In genomic region chr6:160221423-160221822, GRCh38 we compare ENCODE assay signal across 10 cellular contexts. TPM values are rescaled to one million over a fixed set of nuclear protein-coding genes. Genes with fewer than 3 reads are reported as not detected.
DNase-seq lines count a peak whose midpoint lies in the region; ATAC-seq, FAIRE-seq and TF ChIP-seq lines count a peak whose summit lies in the region.
"Had no signal": no experiment of that assay in that cellular context is flagged by ENCODE, and none has a peak within 500 bp of the region (broad histone marks: within the 10 kb centered on the region; RNA-seq: fewer than 3 reads in every experiment).

No MANE protein-coding gene starts in this region.

- no peaks in the 10 kb centered on the region; the same call in 1 of the 2 replicates for H3K23me2 ChIP-seq in H1 (ENCODE audit: low read depth, low read length)

- no peak overlapping the region for H2BK120ac ChIP-seq in H1 (replicated peaks; ENCODE audit: low read depth, low read length)

- DNase-seq in Right ventricle myocardium superior: no peak
- no peak for DNase-seq in left ventricle myocardium superior
- DNase-seq in H1 (ENCODE audit: low read depth in 1 of 2, low spot score in 2 of 2): no peak
- no peak for DNase-seq in upper lobe of left lung
- no peak for DNase-seq in AG08395 (ENCODE audit: low spot score)
- DNase-seq in GM19240 (ENCODE audit: insufficient read length, low spot score): no peak
- DNase-seq: GOT3 had no signal

- no peak overlapping the region for H2AFZ ChIP-seq in Loucy (ENCODE audit: low read length)
- no peak overlapping the region for H2AFZ ChIP-seq in H1 (ENCODE audit: low read length)

- no peak overlapping the region for H3K56ac ChIP-seq in H1 (replicated peaks; ENCODE audit: insufficient read length, low read depth, low read length)

- ATAC-seq in Right ventricle myocardium superior (ENCODE audit: poor library complexity) (peak; percentile 25), left ventricle myocardium superior (no peak), upper lobe of left lung (ENCODE audit: low FRiP score in 2 of 2) (peak; percentile 31 to 79), GM19328 (IDR thresholded peaks at IDR 0.05; ENCODE audit: unreplicated experiment) (no peak)

- H3K23ac ChIP-seq in H1 (ENCODE audit: insufficient read length): no peak overlapping the region

- H3K79me2 ChIP-seq in Loucy (ENCODE audit: insufficient read depth, low read length) (no peaks in the 10 kb centered on the region), H1 (ENCODE audit: control insufficient read depth in 1 of 2, insufficient read depth in 2 of 2, low read length in 2 of 2) (peaks cover 0 to 8% of the 10 kb centered on the region in 2 experiments; a peak in 1 of 4 replicates)

- H3K36me3 ChIP-seq in Loucy (ENCODE audit: insufficient read depth, low read length): no peaks in the 10 kb centered on the region
- H3K36me3 ChIP-seq in H1 (ENCODE audit: control insufficient read depth in 2 of 4, insufficient read depth in 4 of 4, low read length in 3 of 4): no peaks in the 10 kb centered on the region
- H3K36me3 ChIP-seq in upper lobe of left lung: no peaks in the 10 kb centered on the region

- no peaks in the 10 kb centered on the region for H3K4me1 ChIP-seq in Loucy (ENCODE audit: insufficient read depth, low read length, poor library complexity, severe bottlenecking)
- H3K4me1 ChIP-seq in H1 (replicated peaks in 1 of 4; ENCODE audit: control insufficient read depth in 3 of 4, insufficient read depth in 4 of 4, low read length in 3 of 4): peaks cover 7 to 18% (median 15%) of the 10 kb centered on the region in 4 experiments; a peak in 4 of 7 replicates
- no peaks in the 10 kb centered on the region for H3K4me1 ChIP-seq in upper lobe of left lung

- H4K20me1 ChIP-seq in Loucy (ENCODE audit: insufficient read depth, low read length, poor library complexity, severe bottlenecking) (no peaks in the 10 kb centered on the region), H1 (replicated peaks in 1 of 2; ENCODE audit: control insufficient read depth in 1 of 2, insufficient read depth in 2 of 2, low read length in 2 of 2) (no peaks in the 10 kb centered on the region)

- peak; percentile 74 to 81 for TF ChIP-seq RAD21 in H1 (IDR thresholded peaks at IDR 0.05 in 1 of 2, conservative IDR thresholded peaks at IDR 0.05 in 1 of 2; ENCODE audit: low read depth in 2 of 2, low read length in 2 of 2)

- TF ChIP-seq POLR2A in H1 (IDR thresholded peaks at IDR 0.05; ENCODE audit: control extremely low read depth in 1 of 2, low read depth in 2 of 2, low read length in 2 of 2): no peak
- no peak for TF ChIP-seq POLR2A in upper lobe of left lung (IDR thresholded peaks at IDR 0.05)

- H3K9ac ChIP-seq in Loucy (ENCODE audit: low read depth, low read length, poor library complexity, severe bottlenecking) (no peak overlapping the region), H1 (replicated peaks in 1 of 4; ENCODE audit: extremely low read depth in 1 of 4, low read depth in 3 of 4, low read length in 3 of 4) (no peak overlapping the region)

- no peak overlapping the region for H2BK15ac ChIP-seq in H1 (ENCODE audit: low read length)

- H3K14ac ChIP-seq in H1 (ENCODE audit: insufficient read length): no peak overlapping the region

- H3K4me2 ChIP-seq in Loucy (ENCODE audit: low read depth, low read length, poor library complexity, severe bottlenecking) (no peak overlapping the region), H1 (ENCODE audit: insufficient read depth in 1 of 2, low read depth in 2 of 2, low read length in 2 of 2) (no peak overlapping the region)

- no peak overlapping the region for H3K27ac ChIP-seq in H1 (ENCODE audit: low read depth, low read length)
- H3K27ac ChIP-seq in upper lobe of left lung: no peak overlapping the region

- 44% methylated on average over 3 of the region's 3 CpGs; no CpG with 5 or more reads in 1 of the 2 experiments for WGBS in H1 (ENCODE audit: extremely low coverage in 1 of 2, insufficient coverage in 1 of 2, insufficient read length in 1 of 2, insufficient replicate concordance in 2 of 2, low coverage in 1 of 2, low lambda C conversion rate in 2 of 2, missing lambda C conversion rate in 1 of 2), 2 experiments
- 38 to 40% methylated on average over 3 of the region's 3 CpGs for WGBS in upper lobe of left lung, 2 donors

- no peak overlapping the region for H2BK12ac ChIP-seq in H1 (ENCODE audit: low read depth, low read length)

- no peaks in the 10 kb centered on the region for H3K79me1 ChIP-seq in H1 (ENCODE audit: low read depth, low read length)

- POLR2A ChIA-PET in H1 (lab: Charles Lee; ENCODE audit: partially characterized antibody): interaction anchor here (0.6 kb wide), 1 partner anchor 19 kb away, joined by 4 read pairs; no protein-coding TSS in a partner anchor

- no peak overlapping the region for H2AK5ac ChIP-seq in H1 (ENCODE audit: low read depth, low read length)

- H3K4me3 ChIP-seq in Loucy (ENCODE audit: low read length, poor library complexity, severe bottlenecking) (no peak overlapping the region), H1 (ENCODE audit: extremely low read depth in 1 of 4, insufficient read depth in 2 of 4, low read depth in 3 of 4, low read length in 4 of 4) (no peak overlapping the region), upper lobe of left lung (no peak overlapping the region)

- intact Hi-C loops in Right ventricle myocardium superior (cut with DNase I): no loop called here
- intact Hi-C loops in left ventricle myocardium superior (cut with micrococcal nuclease): no loop called here

- TF ChIP-seq CTCF in Loucy (conservative IDR thresholded peaks at IDR 0.05; ENCODE audit: low read length) (peak; percentile 18; the same call in 1 of the 2 replicates), H1 (IDR thresholded peaks at IDR 0.05; ENCODE audit: control extremely low read depth in 1 of 3, insufficient read depth in 1 of 3, low read depth in 1 of 3, low read length in 3 of 3) (peak in 2 of 3 experiments; percentile 38 to 54; a peak in 2 of 4 replicates), upper lobe of left lung (IDR thresholded peaks at IDR 0.05) (peak in 4 of 6 experiments; percentile 11 to 42 (median 30))

- no peak overlapping the region for H4K91ac ChIP-seq in H1 (replicated peaks; ENCODE audit: insufficient read length, low read length)

- TF ChIP-seq EP300 in H1 (IDR thresholded peaks at IDR 0.05; ENCODE audit: borderline replicate concordance in 1 of 2, low read depth in 2 of 2, low read length in 2 of 2): no peak
- no peak for TF ChIP-seq EP300 in upper lobe of left lung (IDR thresholded peaks at IDR 0.05)

- no peak overlapping the region for H3K18ac ChIP-seq in H1 (ENCODE audit: extremely low read depth, low read length)

- no peaks in the 10 kb centered on the region for H3F3A ChIP-seq in Loucy (ENCODE audit: low read depth)

- H2BK5ac ChIP-seq in H1 (ENCODE audit: low read depth, low read length): no peak overlapping the region; the same call in 1 of the 2 replicates

- no peaks in the 10 kb centered on the region for H3K9me2 ChIP-seq in Loucy (replicated peaks; ENCODE audit: low read depth, low read length)

- H3K27me3 ChIP-seq in Loucy (ENCODE audit: insufficient read depth, low read length, poor library complexity, severe bottlenecking) (no peaks in the 10 kb centered on the region), H1 (replicated peaks in 1 of 4; ENCODE audit: control insufficient read depth in 3 of 4, extremely low read depth in 1 of 4, insufficient read depth in 3 of 4, low read length in 3 of 4) (no peaks in the 10 kb centered on the region), upper lobe of left lung (no peaks in the 10 kb centered on the region)

- FAIRE-seq in H1 (lab: Jason Lieb, UNC): peak; percentile 69
- FAIRE-seq: endometrium had no signal

- CTCF ChIA-PET in H1 (lab: Charles Lee; ENCODE audit: partially characterized antibody): interaction anchor here (0.6 to 3.7 kb wide), 28 partner anchors 10 to 312 kb away, joined by 3 to 34 read pairs (median 4); partner anchors contain the start of gene SLC22A3

- H3K4ac ChIP-seq in H1 (replicated peaks; ENCODE audit: insufficient read length, low read depth, low read length): no peak overlapping the region

- H3K9me3 ChIP-seq in Loucy (ENCODE audit: insufficient read depth, low read depth, low read length) (no peaks in the 10 kb centered on the region), H1 (ENCODE audit: insufficient read depth in 2 of 2, low read depth in 1 of 2, low read length in 1 of 2) (peaks cover 4 to 8% of the 10 kb centered on the region in 2 experiments), upper lobe of left lung (no peaks in the 10 kb centered on the region)

- no peak overlapping the region for H2BK20ac ChIP-seq in H1 (ENCODE audit: low read length)

- peak overlapping the region; percentile 18 for H4K5ac ChIP-seq in H1 (ENCODE audit: insufficient read length, low read depth, low read length)

- H4K8ac ChIP-seq in H1 (ENCODE audit: extremely low read depth, insufficient read depth, low read length): no peak overlapping the region

TF ChIP-seq in H1, 55 proteins besides CTCF, POLR2A, EP300 and RAD21:
- peak; percentile 95 for TF ChIP-seq CEBPB (IDR thresholded peaks at IDR 0.05; ENCODE audit: low read depth, low read length)
- no peak for TF ChIP-seq KDM4A (IDR thresholded peaks at IDR 0.05; ENCODE audit: low read depth, low read length, severe bottlenecking)

RNA-seq across cellular contexts. Expression of gene SLC22A2, which starts 37.2 kb away (rescaled TPM):
- total RNA-seq in Right ventricle myocardium superior (not detected), left ventricle myocardium superior (not detected), upper lobe of left lung (not detected)
- 1.2 and 1.4 TPM in 2 replicates for total RNA-seq in H1 (2021; fragmentation: NEBNext Ultra II Directional; extraction: Animal tissue kit (Norgen Biotek cat#: 25700))
- polyA plus RNA-seq in H1 (2011; rRNA removed): 0.23 TPM in 1 of 2 replicates, not detected in the other
- 0.23 TPM for polyA plus RNA-seq in H1 (2011; cell fraction: cytosol; rRNA removed)
- polyA plus RNA-seq in H1 (2011; cell fraction: nucleus; rRNA removed): 0.24 TPM
- polyA plus RNA-seq in H1 (2012, experiment 1 of 2): 0.24 to 0.57 TPM (median 0.31 TPM) in 4 replicates
- not detected for polyA plus RNA-seq in H1 (2012, experiment 2 of 2)
- 0.75 TPM for polyA plus RNA-seq in H1 (2013, experiment 1 of 2)
- polyA plus RNA-seq in H1 (2013, experiment 2 of 2): 0.75 TPM
- polyA minus RNA-seq in H1 (2011; rRNA and poly(A)+ RNA removed): 0.28 and 1.2 TPM in 2 replicates
- not detected for polyA minus RNA-seq in H1 (2011; cell fraction: cytosol; rRNA and poly(A)+ RNA removed)
- polyA minus RNA-seq in H1 (2011; cell fraction: nucleus; rRNA and poly(A)+ RNA removed): 0.40 TPM

Comparison
In these comparisons a context has a peak if more than half of its experiments do, and no peak if none do; other contexts are left out.
1. ATAC-seq: peak in Right ventricle myocardium superior (single experiment) and upper lobe of left lung (2 of 2); none in left ventricle myocardium superior (single experiment) and GM19328 (single experiment).
2. Peak in every context shown above with its lines, with median percentiles within 50 percentile points of each other: CTCF ChIP-seq.